Comparison of ENCODE assay signal across 17 cellular contexts in genomic region chr4:176360446-176360845, GRCh38.
"Had no signal": no experiment of that assay in that cellular context is flagged by ENCODE, and none has a peak within 500 bp of the region (broad histone marks: within the 10 kb centered on the region; RNA-seq: fewer than 3 reads in every experiment).

No MANE protein-coding gene starts in this region.

- H3K4me1 ChIP-seq: esophagus squamous epithelium, left ventricle myocardium inferior had no signal

- ATAC-seq: naive thymus-derived CD8-positive, alpha-beta T cell; stimulated activated memory B cell treated with anti-CD40 and anti-IgM and Interleukin-4, amounts not matched to agents 10 μg/mL and 1 μg/mL and 100 μg/mL, for 72 hours; T-cell had no signal

- H3K9me3 Mint-ChIP-seq: activated CD4-positive, alpha-beta memory T cell treated with anti-CD3 and anti-CD28 coated beads, Interleukin-2, amount 10 ng/mL, durations not matched to agents 7 days and 5 days; central memory CD8-positive, alpha-beta T cell; T-cell had no signal

- H3K4me3 Mint-ChIP-seq: activated CD4-positive, alpha-beta memory T cell treated with anti-CD3 and anti-CD28 coated beads, Interleukin-2, amount 10 ng/mL, durations not matched to agents 7 days and 5 days; activated naive CD4-positive, alpha-beta T cell treated with anti-CD3 and anti-CD28 coated beads, Interleukin-2, amount 50 U/mL, for 24 hours; activated T-cell treated with anti-CD3 and anti-CD28 coated beads, Interleukin-2, amount 50 U/mL, for 24 hours; central memory CD8-positive, alpha-beta T cell; memory B cell; naive thymus-derived CD8-positive, alpha-beta T cell; stimulated activated memory B cell treated with anti-CD40 and anti-IgM and Interleukin-4, amounts not matched to agents 10 μg/mL and 1 μg/mL and 100 μg/mL, for 72 hours; T-cell had no signal

- H3K27ac ChIP-seq: coronary artery, esophagus squamous epithelium, left ventricle myocardium inferior, neutrophil, VCaP had no signal

- DNase-seq: activated CD4-positive, alpha-beta memory T cell treated with anti-CD3 and anti-CD28 coated beads, Interleukin-2, amount 10 ng/mL, durations not matched to agents 7 days and 5 days; activated CD4-positive, alpha-beta T cell treated with anti-CD3 and anti-CD28 coated beads for 4 hours; activated effector memory CD4-positive, alpha-beta T cell treated with anti-CD3 and anti-CD28 coated beads, Interleukin-2, amount 50 U/mL, for 16 hours; activated T-cell treated with anti-CD3 and anti-CD28 coated beads, Interleukin-2, amount 50 U/mL, for 24 hours; esophagus squamous epithelium; kidney; left ventricle myocardium inferior; naive thymus-derived CD8-positive, alpha-beta T cell; T-cell; T1000 had no signal

- H3K36me3 ChIP-seq: esophagus squamous epithelium, left ventricle myocardium inferior, neutrophil had no signal

- H3K27me3 ChIP-seq: esophagus squamous epithelium, neutrophil had no signal

- H3K4me3 ChIP-seq: coronary artery, esophagus squamous epithelium, left ventricle myocardium inferior had no signal

- H3K27ac Mint-ChIP-seq: activated CD4-positive, alpha-beta memory T cell treated with anti-CD3 and anti-CD28 coated beads, Interleukin-2, amount 10 ng/mL, durations not matched to agents 7 days and 5 days; activated naive CD4-positive, alpha-beta T cell treated with anti-CD3 and anti-CD28 coated beads, Interleukin-2, amount 50 U/mL, for 24 hours; activated T-cell treated with anti-CD3 and anti-CD28 coated beads, Interleukin-2, amount 50 U/mL, for 24 hours; memory B cell; naive thymus-derived CD8-positive, alpha-beta T cell; stimulated activated memory B cell treated with anti-CD40 and anti-IgM and Interleukin-4, amounts not matched to agents 10 μg/mL and 1 μg/mL and 100 μg/mL, for 72 hours; T-cell had no signal

- H3K9me3 ChIP-seq: esophagus squamous epithelium, left ventricle myocardium inferior, neutrophil had no signal

- H3K36me3 Mint-ChIP-seq: memory B cell; stimulated activated memory B cell treated with anti-CD40 and anti-IgM and Interleukin-4, amounts not matched to agents 10 μg/mL and 1 μg/mL and 100 μg/mL, for 72 hours; T-cell had no signal

- H3K4me1 Mint-ChIP-seq: activated naive CD4-positive, alpha-beta T cell treated with anti-CD3 and anti-CD28 coated beads, Interleukin-2, amount 50 U/mL, for 24 hours; central memory CD8-positive, alpha-beta T cell; naive thymus-derived CD8-positive, alpha-beta T cell; T-cell had no signal
